ENCODE assay signal across 26 cellular contexts in genomic region chr7:28662236-28662635, GRCh38.
DNase-seq lines count a peak whose midpoint lies in the region; ATAC-seq and TF ChIP-seq lines count a peak whose summit lies in the region.
"Had no signal": no experiment of that assay in that cellular context is flagged by ENCODE, and none has a peak within 500 bp of the region (broad histone marks: within the 10 kb centered on the region; RNA-seq: fewer than 3 reads in every experiment).

No MANE protein-coding gene starts in this region.

- H3K4me1 Mint-ChIP-seq in glutamatergic neuron (ENCODE audit: low read depth, unreplicated experiment): peaks cover 20% of the 10 kb centered on the region
- H3K4me1 Mint-ChIP-seq: stimulated activated effector memory CD8-positive, alpha-beta T cell treated with anti-CD3 and anti-CD28 coated beads, Interleukin-12 subunit alpha, Interleukin-12 subunit beta, amount 100 ng/mL, for 72 hours had no signal

- peak overlapping the region; percentile 19; the same call in 1 of the 2 replicates for H3K9ac ChIP-seq in SU-DHL-6 (ENCODE audit: low read length)

- H3K4me3 ChIP-seq in SU-DHL-6 (ENCODE audit: insufficient read depth, low read length, poor library complexity, severe bottlenecking): no peak overlapping the region
- H3K4me3 ChIP-seq: esophagus muscularis mucosa, left lung, mucosa of descending colon, right atrium auricular region, SJCRH30, tibial nerve had no signal

- peaks cover 18% of the 10 kb centered on the region for H3K36me3 ChIP-seq in SU-DHL-6 (ENCODE audit: low read length)
- H3K36me3 ChIP-seq: BE2C, esophagus muscularis mucosa, left lung, right atrium auricular region, SJCRH30, tibial nerve had no signal

- no peak overlapping the region for H3K4me3 Mint-ChIP-seq in glutamatergic neuron (ENCODE audit: unreplicated experiment)
- H3K4me3 Mint-ChIP-seq: stimulated activated effector memory CD8-positive, alpha-beta T cell treated with anti-CD3 and anti-CD28 coated beads, Interleukin-12 subunit alpha, Interleukin-12 subunit beta, amount 100 ng/mL, for 72 hours had no signal

- peaks cover 4% of the 10 kb centered on the region for H3K9me3 Mint-ChIP-seq in glutamatergic neuron (ENCODE audit: unreplicated experiment)

- H3K9me2 ChIP-seq in SU-DHL-6 (replicated peaks; ENCODE audit: insufficient read depth, low read length): no peaks in the 10 kb centered on the region

- DNase-seq in DMS79 treated with DMSO at 0.1 percent for 48 hours (lab: John Stamatoyannopoulos, UW): peak; percentile 4
- DNase-seq in DMS79 (lab: John Stamatoyannopoulos, UW): no peak
- no peak for DNase-seq in glutamatergic neuron
- DNase-seq: activated T-cell treated with anti-CD3 and anti-CD28 coated beads for 4 hours; amniotic stem cell; BE2C; central memory CD4-positive, alpha-beta T cell; Karpas-422; left lung; mucosa of descending colon; NCI-H1105 treated with DMSO at 0.1 percent for 48 hours; NCI-H748 treated with DMSO at 0.1 percent for 48 hours; PC-3; SJCRH30 had no signal

- peak overlapping the region; percentile 89 for H3K27ac Mint-ChIP-seq in glutamatergic neuron (ENCODE audit: unreplicated experiment)
- H3K27ac Mint-ChIP-seq: stimulated activated effector memory CD8-positive, alpha-beta T cell treated with anti-CD3 and anti-CD28 coated beads, Interleukin-12 subunit alpha, Interleukin-12 subunit beta, amount 100 ng/mL, for 72 hours had no signal

- H2AFZ ChIP-seq in SU-DHL-6 (ENCODE audit: low read depth, low read length, severe bottlenecking): no peak overlapping the region

- peaks cover 4% of the 10 kb centered on the region for H3K27me3 Mint-ChIP-seq in glutamatergic neuron (ENCODE audit: unreplicated experiment)

- no peaks in the 10 kb centered on the region for H3K79me2 ChIP-seq in SU-DHL-6 (ENCODE audit: insufficient read depth, low read length)

- H4K20me1 ChIP-seq in SU-DHL-6 (ENCODE audit: low read depth, low read length): no peaks in the 10 kb centered on the region

- H3K27me3 ChIP-seq in SU-DHL-6 (ENCODE audit: low read length): no peaks in the 10 kb centered on the region
- H3K27me3 ChIP-seq: BE2C, esophagus muscularis mucosa, left lung, right atrium auricular region, SJCRH30, tibial nerve had no signal

- TF ChIP-seq CTCF in SU-DHL-6 (IDR thresholded peaks at IDR 0.05; ENCODE audit: insufficient read depth, low read length, poor library complexity, severe bottlenecking) (no peak), glutamatergic neuron (IDR thresholded peaks at IDR 0.05; ENCODE audit: partially characterized antibody, unreplicated experiment) (no peak)

- H3K27ac ChIP-seq in SU-DHL-6 (ENCODE audit: low read depth, low read length): peak overlapping the region; percentile 86
- H3K27ac ChIP-seq: 22Rv1, esophagus muscularis mucosa, left lung, right atrium auricular region, SJCRH30, tibial nerve had no signal

- peak overlapping the region; percentile 48 for H3K4me2 ChIP-seq in SU-DHL-6 (ENCODE audit: low read depth, low read length, poor library complexity, severe bottlenecking)

- H3K36me3 Mint-ChIP-seq in glutamatergic neuron (ENCODE audit: unreplicated experiment): peaks cover 15% of the 10 kb centered on the region
- H3K36me3 Mint-ChIP-seq: stimulated activated effector memory CD8-positive, alpha-beta T cell treated with anti-CD3 and anti-CD28 coated beads, Interleukin-12 subunit alpha, Interleukin-12 subunit beta, amount 100 ng/mL, for 72 hours had no signal

- peaks cover 7% of the 10 kb centered on the region; the same call in 1 of the 2 replicates for H3F3A ChIP-seq in SU-DHL-6 (ENCODE audit: insufficient read depth)

- peaks cover 20% of the 10 kb centered on the region; the same call in 1 of the 2 replicates for H3K9me3 ChIP-seq in SU-DHL-6 (ENCODE audit: insufficient read depth, low read length)
- H3K9me3 ChIP-seq: BE2C had no signal

- peak; percentile 58 for ATAC-seq in GM19328 (IDR thresholded peaks at IDR 0.05; ENCODE audit: unreplicated experiment)
- no peak for ATAC-seq in HG03108 (IDR thresholded peaks at IDR 0.05; ENCODE audit: unreplicated experiment)
- no peak for ATAC-seq in GM21360 (IDR thresholded peaks at IDR 0.05; ENCODE audit: unreplicated experiment)
- ATAC-seq in GM18867 (IDR thresholded peaks at IDR 0.05; ENCODE audit: unreplicated experiment): no peak
- ATAC-seq: activated CD4-positive, CD25-positive, alpha-beta regulatory T cell treated with anti-CD3 and anti-CD28 coated beads, Interleukin-2, amount 50 U/mL, for 24 hours; HCT116; left lung; mucosa of descending colon; PC-3; stimulated activated effector memory CD8-positive, alpha-beta T cell treated with anti-CD3 and anti-CD28 coated beads, Interleukin-12 subunit alpha, Interleukin-12 subunit beta, amount 100 ng/mL, for 72 hours had no signal
